8 cellular contexts compared by ENCODE assay signal in the genomic region with DNA sequence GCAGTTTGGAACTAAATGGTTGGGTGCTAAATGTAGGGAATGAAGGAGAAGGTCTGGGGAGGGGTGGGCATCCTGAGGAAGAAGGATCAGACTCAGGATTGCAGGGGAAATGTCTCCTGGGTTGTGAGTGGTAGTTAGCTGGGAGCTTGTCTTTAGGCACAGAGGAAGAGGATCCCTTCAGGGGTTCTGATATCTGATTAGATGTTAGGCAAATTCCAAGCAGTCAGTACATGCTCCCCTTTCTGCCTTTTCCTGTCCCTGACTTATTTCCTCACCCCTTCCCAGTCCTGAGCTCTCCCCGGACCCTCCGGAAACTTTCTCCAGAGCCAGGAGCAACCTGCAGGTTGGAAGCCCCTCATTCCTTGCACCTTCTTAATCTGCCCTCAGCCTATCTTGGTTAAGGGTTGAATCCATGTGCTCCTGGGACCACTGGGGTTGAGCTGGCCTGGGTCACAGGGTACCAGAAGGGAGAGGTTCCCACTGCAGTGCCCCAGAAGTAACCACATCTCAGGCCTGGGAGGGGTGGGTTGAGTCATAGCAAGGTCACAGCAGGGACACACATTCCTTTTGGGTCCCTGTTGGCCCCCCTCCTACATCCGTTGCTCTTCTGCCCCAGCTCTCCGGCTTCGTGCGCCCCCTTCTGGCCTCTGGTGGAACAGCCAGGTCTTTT. TPM values are rescaled to one million over a fixed set of nuclear protein-coding genes. Genes with fewer than 3 reads are reported as not detected.
A peak's percentile ranks its signal among the peaks of the same experiment; 100 is the strongest.
DNase-seq lines count a peak whose midpoint lies in the region; ATAC-seq, FAIRE-seq and TF ChIP-seq lines count a peak whose summit lies in the region.

No MANE protein-coding gene starts in this region.

- H3K9me3 Mint-ChIP-seq in central memory CD8-positive, alpha-beta T cell, result no peaks in the 10 kb centered on the region

- FAIRE-seq in H54 (lab: Jason Lieb, UNC), result no peak

- peak overlapping the region; percentile 91 for H3K27ac ChIP-seq in AG04450 (ENCODE audit: low read depth, low read length)

- H3K27ac Mint-ChIP-seq in central memory CD8-positive, alpha-beta T cell (ENCODE audit: low read depth), result no peak overlapping the region

- H3K4me3 Mint-ChIP-seq in central memory CD8-positive, alpha-beta T cell, result peak overlapping the region; percentile 67

- peak; percentile 21; the same call in 1 of the 2 replicates for TF ChIP-seq POLR2A in H54 (IDR thresholded peaks at IDR 0.05; ENCODE audit: low read depth, low read length)

- DNase-seq in AG04450 (ENCODE audit: low read depth, low spot score) (peak; percentile 86), H54 (ENCODE audit: insufficient read length, low spot score) (peak; percentile 96), NCI-H345 treated with DMSO at 0.1 percent for 48 hours (lab: John Stamatoyannopoulos, UW; ENCODE audit: unreplicated experiment) (peak; percentile 23), kidney glomerular epithelial cell (lab: John Stamatoyannopoulos, UW) (peak; percentile 90)
- DNase-seq in central memory CD8-positive, alpha-beta T cell (ENCODE audit: low spot score in 2 of 2), result peak; percentile 80 to 87
- DNase-seq in stimulated activated CD4-positive, alpha-beta T cell treated with anti-CD3 and anti-CD28 coated beads, Interleukin-15, amount 100 ng/mL, for 1 hour (ENCODE audit: low read depth in 1 of 2, low spot score in 1 of 2), result peak; percentile 80 to 82

- H3K4me1 Mint-ChIP-seq in central memory CD8-positive, alpha-beta T cell, result peaks cover 58% of the 10 kb centered on the region

- H3K27me3 Mint-ChIP-seq in central memory CD8-positive, alpha-beta T cell, result no peaks in the 10 kb centered on the region

- POLR2A ChIA-PET in AG04450 (lab: Yijun Ruan, JAX), result interaction anchor here (0.7 to 3.6 kb wide), 9 partner anchors 19 to 321 kb away, joined by 3 to 64 read pairs (median 6); a partner anchor contains a TSS

- TF ChIP-seq CTCF in AG04450 (IDR thresholded peaks at IDR 0.05; ENCODE audit: low read depth, low read length), result peak; percentile 99

- peaks cover 3% of the 10 kb centered on the region for H3K36me3 Mint-ChIP-seq in central memory CD8-positive, alpha-beta T cell (ENCODE audit: insufficient read depth)

- CTCF ChIA-PET in AG04450 (lab: Charles Lee), result interaction anchor here (0.5 to 7.0 kb wide), 32 partner anchors 9 to 224 kb away, joined by 3 to 120 read pairs (median 5); a partner anchor contains a TSS

- peak; percentile 75 to 76 for ATAC-seq in activated CD4-positive, CD25-positive, alpha-beta regulatory T cell treated with anti-CD3 and anti-CD28 coated beads, Interleukin-2, amount 50 U/mL, for 24 hours
- ATAC-seq in central memory CD8-positive, alpha-beta T cell (replicated peaks; ENCODE audit: extremely low read depth, poor library complexity, severe bottlenecking), result peak; percentile 39
- ATAC-seq in HG02884 (IDR thresholded peaks at IDR 0.05; ENCODE audit: unreplicated experiment), result no peak

- H3K9me3 ChIP-seq in AG04450 (ENCODE audit: control insufficient read depth, insufficient read depth, low read length), result no peaks in the 10 kb centered on the region

- peak overlapping the region; percentile 77 for H3K4me3 ChIP-seq in AG04450 (ENCODE audit: low read depth, low read length)

- H3K27me3 ChIP-seq in AG04450 (ENCODE audit: control insufficient read depth, insufficient read depth, low read length), result no peaks in the 10 kb centered on the region

RNA-seq across cellular contexts. Expression of a gene that starts 1.6 kb away (rescaled TPM):
- polyA plus RNA-seq in AG04450 (2011; rRNA removed), result 182 and 274 TPM in 2 replicates
- 61.6 and 95.6 TPM in 2 replicates for polyA minus RNA-seq in AG04450 (2011; rRNA and poly(A)+ RNA removed)

RNA-seq across cellular contexts. Expression of a gene that starts 4.2 kb away (rescaled TPM):
- polyA plus RNA-seq in AG04450 (2011; rRNA removed), result 0.06 TPM in 1 of 2 replicates, not detected in the other
- polyA minus RNA-seq in AG04450 (2011; rRNA and poly(A)+ RNA removed), result not detected in 2 replicates

RNA-seq across cellular contexts. Expression of a gene that starts 19.9 kb away (rescaled TPM):
- polyA plus RNA-seq in AG04450 (2011; rRNA removed), result 15.4 and 17.6 TPM in 2 replicates
- polyA minus RNA-seq in AG04450 (2011; rRNA and poly(A)+ RNA removed), result 25.2 and 26.8 TPM in 2 replicates

RNA-seq across cellular contexts. Expression of a gene that starts 49.3 kb away (rescaled TPM):
- 23.1 and 31.0 TPM in 2 replicates for polyA plus RNA-seq in AG04450 (2011; rRNA removed)
- 74.2 and 82.3 TPM in 2 replicates for polyA minus RNA-seq in AG04450 (2011; rRNA and poly(A)+ RNA removed)

Comparison
In these comparisons a context has a peak if more than half of its experiments do, and no peak if none do; other contexts are left out.
1. DNase-seq: peak in every context shown above with its lines; median percentile 96 in H54; 90 in kidney glomerular epithelial cell; 86 in AG04450; 84 in central memory CD8-positive, alpha-beta T cell; 81 in stimulated activated CD4-positive, alpha-beta T cell treated with anti-CD3 and anti-CD28 coated beads, Interleukin-15, amount 100 ng/mL, for 1 hour; 23 in NCI-H345 treated with DMSO at 0.1 percent for 48 hours.